ENCODE assay signal across 8 cellular contexts in genomic region chr19:49809155-49809986, GRCh38. TPM values are rescaled to one million over a fixed set of nuclear protein-coding genes. Genes with fewer than 3 reads are reported as not detected.
DNase-seq lines count a peak whose midpoint lies in the region; ATAC-seq and TF ChIP-seq lines count a peak whose summit lies in the region.

No MANE protein-coding gene starts in this region.

- H3K4me1 ChIP-seq in neutrophil (ENCODE audit: control insufficient read depth in 1 of 2, insufficient read depth in 1 of 2, low read depth in 1 of 2, low read length in 1 of 2) (peaks cover 40 to 49% of the 10 kb centered on the region in 2 experiments), SJCRH30 (peaks cover 3% of the 10 kb centered on the region; the same call in 1 of the 2 replicates)

- no peak for ATAC-seq in GM21526 (IDR thresholded peaks at IDR 0.05; ENCODE audit: low FRiP score, unreplicated experiment)

- H3K27me3 ChIP-seq in neutrophil (no peaks in the 10 kb centered on the region), SJCRH30 (no peaks in the 10 kb centered on the region)

- TF ChIP-seq CTCF in neutrophil (IDR thresholded peaks at IDR 0.05) = no peak

- peaks cover 30% of the 10 kb centered on the region for H3K36me3 ChIP-seq in neutrophil
- H3K36me3 ChIP-seq in SJCRH30 = peaks cover 19% of the 10 kb centered on the region

- H3K27ac ChIP-seq in neutrophil (peak overlapping the region; percentile 85), SJCRH30 (no peak overlapping the region)

- DNase-seq in EH (ENCODE audit: low read depth) = peak; percentile 58
- peak; percentile 45 for DNase-seq in NCI-H774 (lab: John Stamatoyannopoulos, UW)
- DNase-seq in activated gamma-delta T cell treated with anti-CD3 and anti-CD28 coated beads, Interleukin-2, amount 50 U/mL, for 16 hours (ENCODE audit: low read depth) = peak; percentile 14
- peak; percentile 38 for DNase-seq in globus pallidus (ENCODE audit: low spot score)
- DNase-seq in ureter (ENCODE audit: low spot score) = peak; percentile 63
- no peak for DNase-seq in SJCRH30

- H3K4me3 ChIP-seq in neutrophil (ENCODE audit: low read depth in 1 of 2, low read length in 1 of 2) = peak overlapping the region; percentile 85 to 86
- H3K4me3 ChIP-seq in SJCRH30 = no peak overlapping the region

- no peaks in the 10 kb centered on the region for H3K9me3 ChIP-seq in neutrophil
- H3K9me3 ChIP-seq in SJCRH30 (replicated peaks) = no peaks in the 10 kb centered on the region

RNA-seq across cellular contexts. Expression of gene FUZ, which starts 3.7 kb away (rescaled TPM):
- 13.0 TPM for total RNA-seq in ureter
- 27.6 and 27.9 TPM in 2 replicates for total RNA-seq in SJCRH30 (2014; rRNA removed; shearing (Covaris generic))

RNA-seq across cellular contexts. Expression of gene MED25, which starts 8.7 kb away (rescaled TPM):
- 42.2 TPM for total RNA-seq in ureter
- total RNA-seq in SJCRH30 (2014; rRNA removed; shearing (Covaris generic)) = 22.2 and 27.4 TPM in 2 replicates

RNA-seq across cellular contexts. Expression of gene PTOV1, which starts 41.6 kb away (rescaled TPM):
- total RNA-seq in ureter = 105 TPM
- 77.1 and 91.2 TPM in 2 replicates for total RNA-seq in SJCRH30 (2014; rRNA removed; shearing (Covaris generic))

RNA-seq across cellular contexts. Expression of gene AP2A1, which starts 42.6 kb away (rescaled TPM):
- 66.6 TPM for total RNA-seq in ureter
- 66.5 and 68.8 TPM in 2 replicates for total RNA-seq in SJCRH30 (2014; rRNA removed; shearing (Covaris generic))

RNA-seq across cellular contexts. Expression of gene TSKS, which starts 46.3 kb away (rescaled TPM):
- total RNA-seq in ureter = 0.44 TPM
- total RNA-seq in SJCRH30 (2014; rRNA removed; shearing (Covaris generic)) = not detected in 2 replicates

Comparison
In these comparisons a context has a peak if more than half of its experiments do, and no peak if none do; other contexts are left out.
1. DNase-seq: peak in EH (single experiment), NCI-H774 (single experiment), activated gamma-delta T cell treated with anti-CD3 and anti-CD28 coated beads, Interleukin-2, amount 50 U/mL, for 16 hours (single experiment), globus pallidus (single experiment) and ureter (single experiment); none in SJCRH30 (0 of 2).